ENCODE assay signal across 11 cellular contexts in the genomic region with DNA sequence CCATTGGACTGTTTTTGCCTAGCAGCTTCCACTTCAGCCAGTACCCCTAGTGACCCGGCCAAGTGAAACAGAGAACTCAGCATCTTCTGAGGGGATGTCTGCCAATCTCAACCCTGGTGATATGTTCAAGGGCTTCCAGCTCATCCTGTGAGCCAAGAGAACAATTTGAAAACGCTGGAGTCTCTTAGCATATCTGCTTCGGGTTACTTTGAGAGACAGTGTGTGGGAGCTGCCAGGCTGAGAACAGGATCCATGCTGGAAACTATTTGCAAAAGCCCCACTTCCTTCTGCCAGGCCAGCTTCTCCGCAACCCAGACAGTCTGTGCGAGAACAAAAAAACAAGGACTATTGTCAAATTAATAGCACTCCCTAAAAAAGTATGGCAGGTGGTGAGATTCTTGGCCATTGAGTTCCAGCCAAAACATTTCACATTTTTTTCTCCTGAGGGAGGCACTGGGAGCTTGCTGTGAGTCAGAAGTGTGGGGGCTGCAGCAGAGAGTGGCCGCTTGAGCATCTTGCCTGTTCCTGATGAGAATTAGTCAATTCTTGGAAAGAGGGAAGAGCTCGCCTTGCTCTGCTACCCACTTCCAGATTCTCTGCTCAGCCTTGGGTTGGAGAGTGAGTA.
DNase-seq lines count a peak whose midpoint lies in the region; ATAC-seq and TF ChIP-seq lines count a peak whose summit lies in the region.
"Had no signal": no experiment of that assay in that cellular context is flagged by ENCODE, and none has a peak within 500 bp of the region (broad histone marks: within the 10 kb centered on the region; RNA-seq: fewer than 3 reads in every experiment).

No MANE protein-coding gene starts in this region.

- no peak overlapping the region for H2AFZ ChIP-seq in GM23248

- H4K20me1 ChIP-seq in GM23248 (ENCODE audit: insufficient read depth): no peaks in the 10 kb centered on the region

- no peaks in the 10 kb centered on the region for H3K27me3 ChIP-seq in GM23248 (replicated peaks; ENCODE audit: insufficient read depth)
- H3K27me3 ChIP-seq in gastrocnemius medialis: no peaks in the 10 kb centered on the region

- H3F3A ChIP-seq in GM23248 (ENCODE audit: insufficient read depth): peaks cover 62% of the 10 kb centered on the region

- H3K9ac ChIP-seq in GM23248: no peak overlapping the region

- H3K4me3 ChIP-seq in GM23248 (peak overlapping the region; percentile 15), gastrocnemius medialis (no peak overlapping the region)

- peak overlapping the region; percentile 66 for H3K27ac ChIP-seq in GM23248
- peak overlapping the region in 1 of 4 donors; percentile 22 for H3K27ac ChIP-seq in gastrocnemius medialis

- H3K4me1 ChIP-seq in GM23248 (ENCODE audit: insufficient read depth) (peaks cover 51% of the 10 kb centered on the region), gastrocnemius medialis (no peaks in the 10 kb centered on the region)

- H3K79me2 ChIP-seq in GM23248 (ENCODE audit: insufficient read depth): no peaks in the 10 kb centered on the region

- intact Hi-C loops in left cardiac atrium (cut with DNase I) (no loop called here), gastrocnemius medialis (cut with DNase I; ENCODE audit: low total_unique reads) (no loop called here)

- no peak for TF ChIP-seq POLR2A in gastrocnemius medialis (IDR thresholded peaks at IDR 0.05)
- TF ChIP-seq POLR2A in erythroblast (IDR thresholded peaks at IDR 0.05; ENCODE audit: low read length): no peak

- peak; percentile 96 for DNase-seq in GM23248
- peak; percentile 98 for DNase-seq in amniotic epithelial cell (ENCODE audit: low read depth)
- DNase-seq in left cardiac atrium: peak; percentile 59
- peak; percentile 13 to 50 for DNase-seq in gastrocnemius medialis
- DNase-seq in DMS53 treated with DMSO at 0.1 percent for 48 hours (lab: John Stamatoyannopoulos, UW; ENCODE audit: unreplicated experiment): no peak
- DNase-seq in HUDEP-2 (lab: John Stamatoyannopoulos, UW; ENCODE audit: unreplicated experiment in 76 of 76): no peak
- no peak for DNase-seq in erythroblast (lab: John Stamatoyannopoulos, UW)
- DNase-seq: activated gamma-delta T cell; SIG-M5; stimulated activated CD4-positive, alpha-beta T cell treated with anti-CD3 and anti-CD28 coated beads, Interleukin-2, amount 100 ng/mL, for 48 hours had no signal

- no peak for TF ChIP-seq CTCF in gastrocnemius medialis (IDR thresholded peaks at IDR 0.05 in 4 of 5, conservative IDR thresholded peaks at IDR 0.05 in 1 of 5)

- in situ Hi-C loops in GM23248 (cut with MboI): no loop called here
- in situ Hi-C loops in gastrocnemius medialis (cut with MboI; ENCODE audit: low sequenced_read_pairs in 4 of 4): no loop called here

- H3K4me2 ChIP-seq in GM23248 (ENCODE audit: unreplicated experiment): peak overlapping the region; percentile 65

- H3K36me3 ChIP-seq in GM23248 (ENCODE audit: low read depth): no peaks in the 10 kb centered on the region
- no peaks in the 10 kb centered on the region for H3K36me3 ChIP-seq in gastrocnemius medialis

- no peaks in the 10 kb centered on the region for H3K9me3 ChIP-seq in GM23248 (ENCODE audit: low read depth)
- no peaks in the 10 kb centered on the region for H3K9me3 ChIP-seq in gastrocnemius medialis

- WGBS in GM23248 (ENCODE audit: low coverage in 1 of 2, low lambda C conversion rate in 2 of 2, missing lambda C conversion rate in 2 of 2), 2 experiments: 2 to 4% methylated on average over 7 of the region's 7 CpGs

- H3K9me2 ChIP-seq in GM23248 (ENCODE audit: insufficient read depth): no peaks in the 10 kb centered on the region

- ATAC-seq in left cardiac atrium: peak; percentile 81 to 89
- ATAC-seq in gastrocnemius medialis: peak; percentile 44 to 65
- ATAC-seq in HG02763 (IDR thresholded peaks at IDR 0.05; ENCODE audit: unreplicated experiment): no peak

Comparison
In these comparisons a context has a peak if more than half of its experiments do, and no peak if none do; other contexts are left out.
1. DNase-seq: peak in GM23248 (single experiment), amniotic epithelial cell (single experiment), left cardiac atrium (single experiment) and gastrocnemius medialis (2 of 2); none in DMS53 treated with DMSO at 0.1 percent for 48 hours (single experiment), HUDEP-2 (0 of 76) and erythroblast (0 of 2).